ENCODE assay signal across 12 cellular contexts in genomic region chr3:51985063-51985462, GRCh38. TPM values are rescaled to one million over a fixed set of nuclear protein-coding genes. Genes with fewer than 3 reads are reported as not detected.
A peak's percentile ranks its signal among the peaks of the same experiment; 100 is the strongest.
DNase-seq lines count a peak whose midpoint lies in the region; ATAC-seq, FAIRE-seq and TF ChIP-seq lines count a peak whose summit lies in the region.
"Had no signal": no experiment of that assay in that cellular context is flagged by ENCODE, and none has a peak within 500 bp of the region (broad histone marks: within the 10 kb centered on the region; RNA-seq: fewer than 3 reads in every experiment).

No MANE protein-coding gene starts in this region.

- POLR2A ChIA-PET in WTC11 (lab: Charles Lee): no interaction called here

- H3K36me3 Mint-ChIP-seq in activated T-cell treated with anti-CD3 and anti-CD28 coated beads, Interleukin-2, amount 50 U/mL, for 72 hours (ENCODE audit: insufficient read depth in 2 of 2): peaks cover 0 to 1% of the 10 kb centered on the region in 2 donors
- H3K36me3 Mint-ChIP-seq in WTC11: peaks cover 2% of the 10 kb centered on the region; the same call in 1 of the 2 replicates
- H3K36me3 Mint-ChIP-seq in stimulated activated naive B cell treated with anti-CD40 and anti-IgM and Interleukin-4, amounts not matched to agents 10 μg/mL and 1 μg/mL and 100 μg/mL, for 72 hours: peaks cover 3 to 14% of the 10 kb centered on the region in 2 donors

- H3K27me3 Mint-ChIP-seq in activated T-cell treated with anti-CD3 and anti-CD28 coated beads, Interleukin-2, amount 50 U/mL, for 72 hours (ENCODE audit: low read depth): no peaks in the 10 kb centered on the region
- no peaks in the 10 kb centered on the region for H3K27me3 Mint-ChIP-seq in WTC11 (ENCODE audit: low read depth)
- no peaks in the 10 kb centered on the region for H3K27me3 Mint-ChIP-seq in stimulated activated naive B cell treated with anti-CD40 and anti-IgM and Interleukin-4, amounts not matched to agents 10 μg/mL and 1 μg/mL and 100 μg/mL, for 72 hours
- H3K27me3 Mint-ChIP-seq: dendritic cell treated with granulocyte-macrophage colony-stimulating factor and Interleukin-4, amounts not matched to agents 40 ng/mL and 50 ng/mL, for 4 days had no signal

- TF ChIP-seq CTCF in WTC11 (IDR thresholded peaks at IDR 0.05): no peak
- TF ChIP-seq CTCF in kidney (IDR thresholded peaks at IDR 0.05; ENCODE audit: borderline replicate concordance, extremely low read depth, insufficient read depth): no peak

- H3K4me1 Mint-ChIP-seq in activated T-cell treated with anti-CD3 and anti-CD28 coated beads, Interleukin-2, amount 50 U/mL, for 72 hours (ENCODE audit: low read depth): peaks cover 38% of the 10 kb centered on the region
- H3K4me1 Mint-ChIP-seq in WTC11: peaks cover 28% of the 10 kb centered on the region
- peaks cover 26 to 58% of the 10 kb centered on the region in 2 donors for H3K4me1 Mint-ChIP-seq in stimulated activated naive B cell treated with anti-CD40 and anti-IgM and Interleukin-4, amounts not matched to agents 10 μg/mL and 1 μg/mL and 100 μg/mL, for 72 hours

- H3K36me3 ChIP-seq in kidney (ENCODE audit: control insufficient read depth in 1 of 2, insufficient read depth in 2 of 2, low read length in 2 of 2): peaks cover 3 to 7% of the 10 kb centered on the region in 2 donors
- H3K36me3 ChIP-seq: ascending aorta had no signal

- H3K4me3 Mint-ChIP-seq in activated T-cell treated with anti-CD3 and anti-CD28 coated beads, Interleukin-2, amount 50 U/mL, for 72 hours: peak overlapping the region; percentile 20 to 24
- H3K4me3 Mint-ChIP-seq in WTC11: peak overlapping the region; percentile 27
- no peak overlapping the region for H3K4me3 Mint-ChIP-seq in stimulated activated naive B cell treated with anti-CD40 and anti-IgM and Interleukin-4, amounts not matched to agents 10 μg/mL and 1 μg/mL and 100 μg/mL, for 72 hours
- H3K4me3 Mint-ChIP-seq: dendritic cell treated with granulocyte-macrophage colony-stimulating factor and Interleukin-4, amounts not matched to agents 40 ng/mL and 50 ng/mL, for 4 days had no signal

- H3K9ac ChIP-seq in kidney (ENCODE audit: low read length in 2 of 2): peak overlapping the region; percentile 17 to 74

- no peak for DNase-seq in activated T-cell treated with anti-CD3 and anti-CD28 coated beads, Interleukin-2, amount 50 U/mL, for 72 hours
- no peak for DNase-seq in activated T-cell treated with anti-CD3 and anti-CD28 coated beads, Interleukin-2, amount 50 U/mL, for 48 hours
- DNase-seq in WTC11 (ENCODE audit: low spot score) (no peak), kidney (no peak), posterior vena cava (ENCODE audit: low spot score) (no peak), NCI-H2227 (lab: John Stamatoyannopoulos, UW; ENCODE audit: unreplicated experiment) (no peak)
- DNase-seq in stimulated activated naive B cell treated with anti-CD40 and anti-IgM and Interleukin-4, amounts not matched to agents 10 μg/mL and 1 μg/mL and 100 μg/mL, for 72 hours: no peak
- DNase-seq: NCI-H2081, Right ventricle myocardium superior had no signal

- no peaks in the 10 kb centered on the region for H3K9me3 ChIP-seq in kidney (ENCODE audit: control insufficient read depth in 1 of 2, low read length in 2 of 2)
- H3K9me3 ChIP-seq: ascending aorta had no signal

- intact Hi-C loops in kidney (cut with DNase I): no loop called here
- intact Hi-C loops in posterior vena cava (cut with DNase I): no loop called here

- FAIRE-seq in kidney (lab: Jason Lieb, UNC): no peak

- peak overlapping the region; percentile 57 to 82 for H3K4me3 ChIP-seq in kidney (ENCODE audit: low read length in 2 of 2)
- H3K4me3 ChIP-seq: ascending aorta had no signal

- ATAC-seq in activated T-cell treated with anti-CD3 and anti-CD28 coated beads, Interleukin-2, amount 50 U/mL, for 72 hours (replicated peaks in 1 of 2): no peak
- ATAC-seq in WTC11 (no peak), HG03354 (IDR thresholded peaks at IDR 0.05; ENCODE audit: poor library complexity, severe bottlenecking, unreplicated experiment) (no peak)
- ATAC-seq in stimulated activated naive B cell treated with anti-CD40 and anti-IgM and Interleukin-4, amounts not matched to agents 10 μg/mL and 1 μg/mL and 100 μg/mL, for 72 hours (replicated peaks): no peak

- peak overlapping the region in 1 of 2 donors; percentile 10 for H3K27ac ChIP-seq in kidney (ENCODE audit: low read depth in 2 of 2, low read length in 2 of 2)

- peak overlapping the region; percentile 33 for H3K27ac Mint-ChIP-seq in activated T-cell treated with anti-CD3 and anti-CD28 coated beads, Interleukin-2, amount 50 U/mL, for 72 hours
- H3K27ac Mint-ChIP-seq in WTC11: no peak overlapping the region
- peak overlapping the region; percentile 31 for H3K27ac Mint-ChIP-seq in stimulated activated naive B cell treated with anti-CD40 and anti-IgM and Interleukin-4, amounts not matched to agents 10 μg/mL and 1 μg/mL and 100 μg/mL, for 72 hours
- H3K27ac Mint-ChIP-seq: dendritic cell treated with granulocyte-macrophage colony-stimulating factor and Interleukin-4, amounts not matched to agents 40 ng/mL and 50 ng/mL, for 4 days had no signal

- CTCF ChIA-PET in WTC11 (lab: Charles Lee): interaction anchor here (0.7 to 4.4 kb wide), 4 partner anchors 12 to 71 kb away, joined by 4 to 60 read pairs (median 31); partner anchors contain the start of genes ABHD14A, ABHD14B and DUSP7

- H3K9me3 Mint-ChIP-seq in activated T-cell treated with anti-CD3 and anti-CD28 coated beads, Interleukin-2, amount 50 U/mL, for 72 hours: no peaks in the 10 kb centered on the region
- H3K9me3 Mint-ChIP-seq in WTC11: no peaks in the 10 kb centered on the region
- no peaks in the 10 kb centered on the region for H3K9me3 Mint-ChIP-seq in stimulated activated naive B cell treated with anti-CD40 and anti-IgM and Interleukin-4, amounts not matched to agents 10 μg/mL and 1 μg/mL and 100 μg/mL, for 72 hours
- H3K9me3 Mint-ChIP-seq: dendritic cell treated with granulocyte-macrophage colony-stimulating factor and Interleukin-4, amounts not matched to agents 40 ng/mL and 50 ng/mL, for 4 days had no signal

- peaks cover 4 to 30% of the 10 kb centered on the region in 2 donors for H3K4me1 ChIP-seq in kidney (ENCODE audit: control insufficient read depth in 1 of 2, insufficient read depth in 1 of 2, low read depth in 1 of 2, low read length in 2 of 2)

TF ChIP-seq in WTC11, 78 proteins besides CTCF, POLR2A, EP300 and RAD21 (continues in another document):
- no peak for TF ChIP-seq ZBTB21 (CRISPR knock-in tag; IDR thresholded peaks at IDR 0.05; ENCODE audit: borderline replicate concordance)
- TF ChIP-seq RORB (CRISPR knock-in tag; IDR thresholded peaks at IDR 0.05): no peak
- no peak for TF ChIP-seq IRF2 (CRISPR knock-in tag; IDR thresholded peaks at IDR 0.05; ENCODE audit: borderline replicate concordance, low read depth)
- no peak for TF ChIP-seq ZMAT4 (CRISPR knock-in tag; IDR thresholded peaks at IDR 0.05)
- no peak for TF ChIP-seq ATF1 (CRISPR knock-in tag; IDR thresholded peaks at IDR 0.05)
- no peak for TF ChIP-seq NFE2L1 (CRISPR knock-in tag; IDR thresholded peaks at IDR 0.05)
- no peak for TF ChIP-seq PREB (CRISPR knock-in tag; IDR thresholded peaks at IDR 0.05; ENCODE audit: borderline replicate concordance)
- no peak for TF ChIP-seq NR2C2 (CRISPR knock-in tag; IDR thresholded peaks at IDR 0.05)

RNA-seq across cellular contexts. Expression of gene ACY1, which starts 1.7 kb away (rescaled TPM):
- 10 to 100 TPM; 30.2 to 42.4 TPM for total RNA-seq in activated T-cell treated with anti-CD3 and anti-CD28 coated beads, Interleukin-2, amount 50 U/mL, for 72 hours
- 53.8 to 66.3 TPM (median 61.6 TPM) in 3 replicates for total RNA-seq in WTC11 (2021)
- 68.1 TPM for total RNA-seq in kidney
- 856 TPM for polyA plus RNA-seq in kidney (ENCODE audit: insufficient read depth, low read depth, low replicate concordance)
- total RNA-seq in posterior vena cava: 10 to 100 TPM; 11.8 to 12.3 TPM

RNA-seq across cellular contexts. Expression of gene ABHD14A, which starts 10.2 kb away (rescaled TPM):
- 1 to 10 TPM; 6.6 to 8.9 TPM for total RNA-seq in activated T-cell treated with anti-CD3 and anti-CD28 coated beads, Interleukin-2, amount 50 U/mL, for 72 hours
- total RNA-seq in WTC11 (2021): 3.8 to 5.9 TPM (median 4.5 TPM) in 3 replicates
- total RNA-seq in kidney: 20.7 TPM
- 50.5 TPM for polyA plus RNA-seq in kidney (ENCODE audit: insufficient read depth, low read depth, low replicate concordance)
- 10 to 100 TPM in 1 of 2 donors, 1 to 10 TPM in 1; 8.4 to 18.6 TPM for total RNA-seq in posterior vena cava

RNA-seq across cellular contexts. Expression of gene RPL29, which starts 10.6 kb away (rescaled TPM):
- total RNA-seq in activated T-cell treated with anti-CD3 and anti-CD28 coated beads, Interleukin-2, amount 50 U/mL, for 72 hours: 1,000 to 10,000 TPM; 1,676 to 1,838 TPM
- total RNA-seq in WTC11 (2021): 1,343 to 1,592 TPM (median 1,542 TPM) in 3 replicates
- 785 TPM for total RNA-seq in kidney
- polyA plus RNA-seq in kidney (ENCODE audit: insufficient read depth, low read depth, low replicate concordance): 1,416 TPM
- total RNA-seq in posterior vena cava: 100 to 1,000 TPM; 657 to 687 TPM

RNA-seq across cellular contexts. Expression of gene ABHD14B, which starts 11.2 kb away (rescaled TPM):
- total RNA-seq in activated T-cell treated with anti-CD3 and anti-CD28 coated beads, Interleukin-2, amount 50 U/mL, for 72 hours: 10 to 100 TPM; 52.5 to 54.6 TPM
- 11.8 to 12.6 TPM (median 12.3 TPM) in 3 replicates for total RNA-seq in WTC11 (2021)
- total RNA-seq in kidney: 73.5 TPM
- polyA plus RNA-seq in kidney (ENCODE audit: insufficient read depth, low read depth, low replicate concordance): 207 TPM
- total RNA-seq in posterior vena cava: 10 to 100 TPM; 21.0 to 32.7 TPM

RNA-seq across cellular contexts. Expression of gene PCBP4, which starts 17.8 kb away (rescaled TPM):
- total RNA-seq in activated T-cell treated with anti-CD3 and anti-CD28 coated beads, Interleukin-2, amount 50 U/mL, for 72 hours: 10 to 100 TPM; 23.3 to 27.4 TPM
- total RNA-seq in WTC11 (2021) (28.7 to 31.6 TPM (median 30.6 TPM) in 3 replicates), kidney (31.7 TPM), posterior vena cava (10 to 100 TPM; 48.9 to 53.2 TPM)
- polyA plus RNA-seq in kidney (ENCODE audit: insufficient read depth, low read depth, low replicate concordance): 34.0 TPM

Comparison
In these comparisons a context has a peak if more than half of its experiments do, and no peak if none do; other contexts are left out.
1. H3K4me3 Mint-ChIP-seq: peak in activated T-cell treated with anti-CD3 and anti-CD28 coated beads, Interleukin-2, amount 50 U/mL, for 72 hours (2 of 2) and WTC11 (single experiment); none in stimulated activated naive B cell treated with anti-CD40 and anti-IgM and Interleukin-4, amounts not matched to agents 10 μg/mL and 1 μg/mL and 100 μg/mL, for 72 hours (0 of 2).